ENCODE assay signal across 18 cellular contexts in genomic region chr3:10470120-10470665, GRCh38. TPM values are rescaled to one million over a fixed set of nuclear protein-coding genes. Genes with fewer than 3 reads are reported as not detected.
"Had no signal": no experiment of that assay in that cellular context is flagged by ENCODE, and none has a peak within 500 bp of the region (broad histone marks: within the 10 kb centered on the region; RNA-seq: fewer than 3 reads in every experiment).

No MANE protein-coding gene starts in this region.

- H3K36me3 ChIP-seq: sigmoid colon, tibial nerve had no signal

- ATAC-seq: natural killer cell treated with Interleukin-12 subunit alpha and Interleukin-12 subunit beta and Interleukin-15 and Interleukin-18, amount 100 ng/mL, for 72 hours had no signal

- H2AFZ ChIP-seq: hepatocyte had no signal

- H3K4me3 ChIP-seq: hepatocyte, lung, sigmoid colon, tibial nerve had no signal

- H3K4me2 ChIP-seq: hepatocyte had no signal

- DNase-seq: activated CD4-positive, alpha-beta T cell treated with anti-CD3 and anti-CD28 coated beads for 36 hours; activated CD4-positive, alpha-beta T cell treated with anti-CD3 and anti-CD28 coated beads, Interleukin-2, amount 50 U/mL, for 48 hours; activated gamma-delta T cell; effector memory CD4-positive, alpha-beta T cell; islet precursor cell; sigmoid colon had no signal

- H3K4me1 ChIP-seq: sigmoid colon had no signal

- H3K27ac ChIP-seq: hepatocyte, sigmoid colon, tibial nerve had no signal

- H3K9me3 ChIP-seq: sigmoid colon, tibial nerve had no signal

- FAIRE-seq: astrocyte, urothelium cell line had no signal

- H3K79me2 ChIP-seq: hepatocyte had no signal

RNA-seq across cellular contexts. Expression of gene ATP2B2, which starts 35.2 kb away (rescaled TPM):
- total RNA-seq: fibroblast of villous mesenchyme; glomerular endothelial cell; mesothelial cell of epicardium; natural killer cell treated with Interleukin-12 subunit alpha and Interleukin-12 subunit beta and Interleukin-15 and Interleukin-18, amount 100 ng/mL, for 72 hours; osteoblast; pulmonary artery endothelial cell; T-helper 2 cell treated with Interferon-gamma antibody and Interleukin-4, amounts not matched to agents 100 ng/mL and 5 ng/mL, for 36 hours had no signal
- polyA plus RNA-seq: lung had no signal
